ENCODE assay signal across 8 cellular contexts in genomic region chr19:29873024-29873800, GRCh38.
DNase-seq lines count a peak whose midpoint lies in the region; ATAC-seq and TF ChIP-seq lines count a peak whose summit lies in the region.

No MANE protein-coding gene starts in this region.

- DNase-seq in GM12864 (ENCODE audit: low read depth) (no peak), right atrium auricular region (ENCODE audit: low spot score) (no peak), sigmoid colon (no peak), NCI-H1436 (lab: John Stamatoyannopoulos, UW) (no peak), MV-4-11 (lab: John Stamatoyannopoulos, UW) (no peak)
- peak; percentile 73 to 80 for DNase-seq in activated naive CD4-positive, alpha-beta T cell treated with anti-CD3 and anti-CD28 coated beads, Interleukin-2, amount 50 U/mL, for 72 hours (ENCODE audit: low spot score in 2 of 2)

- TF ChIP-seq EP300 in sigmoid colon (IDR thresholded peaks at IDR 0.05): no peak

- peak overlapping the region; percentile 56 for H3K4me3 ChIP-seq in GM12864 (ENCODE audit: low read depth, low read length)
- peak overlapping the region; percentile 28 to 54 for H3K4me3 ChIP-seq in right atrium auricular region
- peak overlapping the region; percentile 16 to 62 (median 45) for H3K4me3 ChIP-seq in sigmoid colon

- intact Hi-C loops in sigmoid colon (cut with DNase I): loop anchor here (1.0 kb wide), 2 partner anchors 113 to 143 kb away; no protein-coding TSS in a partner anchor

- ATAC-seq in HG03175 (IDR thresholded peaks at IDR 0.05; ENCODE audit: unreplicated experiment) (peak; percentile 70), SK-N-SH treated with all-trans-retinoic acid at 6 μM for 48 hours (peak; percentile 96)
- peak; percentile 88 to 94 for ATAC-seq in activated naive CD4-positive, alpha-beta T cell treated with anti-CD3 and anti-CD28 coated beads, Interleukin-2, amount 50 U/mL, for 72 hours

- TF ChIP-seq CTCF in GM12864 (IDR thresholded peaks at IDR 0.05; ENCODE audit: low read depth, low read length, missing control alignments) (peak; percentile 68), right atrium auricular region (IDR thresholded peaks at IDR 0.05) (peak; percentile 84 to 96), sigmoid colon (IDR thresholded peaks at IDR 0.05) (peak; percentile 14 to 94 (median 50))

- peaks cover 0 to 3% of the 10 kb centered on the region in 2 donors for H3K9me3 Mint-ChIP-seq in activated naive CD4-positive, alpha-beta T cell treated with anti-CD3 and anti-CD28 coated beads, Interleukin-2, amount 50 U/mL, for 72 hours

- H3K4me1 ChIP-seq in right atrium auricular region: peaks cover 0 to 23% of the 10 kb centered on the region in 2 donors
- H3K4me1 ChIP-seq in sigmoid colon: peaks cover 0 to 36% (median 23%) of the 10 kb centered on the region in 4 donors

- no peak overlapping the region for H3K27ac ChIP-seq in right atrium auricular region
- no peak overlapping the region for H3K27ac ChIP-seq in sigmoid colon

- peaks cover 0 to 3% of the 10 kb centered on the region in 2 donors for H3K9me3 ChIP-seq in right atrium auricular region
- H3K9me3 ChIP-seq in sigmoid colon: no peaks in the 10 kb centered on the region

- peaks cover under 1 to 4% of the 10 kb centered on the region in 2 donors for H3K36me3 Mint-ChIP-seq in activated naive CD4-positive, alpha-beta T cell treated with anti-CD3 and anti-CD28 coated beads, Interleukin-2, amount 50 U/mL, for 72 hours

- H3K36me3 ChIP-seq in right atrium auricular region: no peaks in the 10 kb centered on the region
- no peaks in the 10 kb centered on the region for H3K36me3 ChIP-seq in sigmoid colon

- TF ChIP-seq POLR2A in sigmoid colon (IDR thresholded peaks at IDR 0.05): no peak

- H3K27ac Mint-ChIP-seq in activated naive CD4-positive, alpha-beta T cell treated with anti-CD3 and anti-CD28 coated beads, Interleukin-2, amount 50 U/mL, for 72 hours: no peak overlapping the region

- peaks cover 0 to 6% of the 10 kb centered on the region in 2 donors for H3K27me3 ChIP-seq in right atrium auricular region
- H3K27me3 ChIP-seq in sigmoid colon: peaks cover 10 to 43% (median 18%) of the 10 kb centered on the region in 3 donors

- WGBS in sigmoid colon, 2 donors: 2% methylated on average over 77 of the region's 77 CpGs

TF ChIP-seq in SK-N-SH treated with all-trans-retinoic acid at 6 μM for 48 hours, 23 proteins besides CTCF, POLR2A, EP300 and RAD21:
- TF ChIP-seq ZFP30 (CRISPR knock-in tag; IDR thresholded peaks at IDR 0.05) (no peak), CSDC2 (CRISPR knock-in tag; IDR thresholded peaks at IDR 0.05) (no peak), OSR1 (CRISPR knock-in tag; IDR thresholded peaks at IDR 0.05) (no peak), ZFP3 (CRISPR knock-in tag; IDR thresholded peaks at IDR 0.05) (peak; percentile 24; the same call in 1 of the 2 replicates), PATZ1 (CRISPR knock-in tag; IDR thresholded peaks at IDR 0.05; ENCODE audit: borderline replicate concordance) (no peak), ISL1 (CRISPR knock-in tag; IDR thresholded peaks at IDR 0.05) (no peak), PPARA (CRISPR knock-in tag; IDR thresholded peaks at IDR 0.05; ENCODE audit: borderline replicate concordance) (no peak)

Comparison
In these comparisons a context has a peak if more than half of its experiments do, and no peak if none do; other contexts are left out.
1. DNase-seq: peak in activated naive CD4-positive, alpha-beta T cell treated with anti-CD3 and anti-CD28 coated beads, Interleukin-2, amount 50 U/mL, for 72 hours (2 of 2); none in GM12864 (single experiment), right atrium auricular region (single experiment), sigmoid colon (single experiment), NCI-H1436 (single experiment) and MV-4-11 (single experiment).
2. Peak in every context shown above with its lines, with median percentiles within 50 percentile points of each other: H3K4me3 ChIP-seq, CTCF ChIP-seq and ATAC-seq.